ENCODE assay signal across 16 cellular contexts in the genomic region with DNA sequence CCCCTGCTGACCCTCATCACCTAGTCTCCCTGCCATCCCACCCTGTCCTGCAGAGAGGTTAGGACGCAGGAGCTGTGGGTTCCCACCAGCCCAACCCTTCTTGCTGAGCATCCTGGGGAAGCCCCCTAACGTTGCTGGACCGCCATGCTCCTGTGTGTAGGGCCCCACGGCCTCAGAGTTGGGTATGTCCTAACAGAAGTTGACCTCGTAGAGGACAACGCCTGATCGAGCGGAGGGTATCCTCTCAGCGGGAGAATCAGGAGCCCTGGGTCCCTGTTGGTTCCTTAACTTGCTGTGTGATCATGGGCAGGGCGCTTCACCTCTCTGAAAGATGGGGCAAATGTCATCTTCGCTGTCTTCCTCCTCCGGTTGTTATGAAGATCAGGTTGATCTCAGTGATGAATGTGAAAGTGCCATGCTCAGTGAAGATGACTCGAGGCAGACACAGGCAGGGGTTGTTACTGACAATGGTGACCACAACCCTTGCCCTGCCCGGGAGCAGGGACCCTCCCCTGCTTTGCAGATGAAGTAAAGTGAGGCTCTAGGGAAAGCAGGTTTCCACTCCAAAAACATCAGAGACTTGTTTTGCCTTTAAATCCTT. TPM values are rescaled to one million over a fixed set of nuclear protein-coding genes. Genes with fewer than 3 reads are reported as not detected.
A peak's percentile ranks its signal among the peaks of the same experiment; 100 is the strongest.
DNase-seq lines count a peak whose midpoint lies in the region; ATAC-seq, FAIRE-seq and TF ChIP-seq lines count a peak whose summit lies in the region.
"Had no signal": no experiment of that assay in that cellular context is flagged by ENCODE, and none has a peak within 500 bp of the region (broad histone marks: within the 10 kb centered on the region; RNA-seq: fewer than 3 reads in every experiment).

No MANE protein-coding gene starts in this region.

- intact Hi-C loops in GM12878 (cut with micrococcal nuclease; ENCODE audit: unreplicated experiment), result no loop called here

- TF ChIP-seq EP300 in GM12878 (IDR thresholded peaks at IDR 0.05; ENCODE audit: borderline replicate concordance in 1 of 2, control insufficient read depth in 1 of 2, low read depth in 2 of 2, low read length in 2 of 2), result no peak

- no peaks in the 10 kb centered on the region for H3K4me1 ChIP-seq in GM12878 (ENCODE audit: control insufficient read depth, insufficient read depth, low read length)
- H3K4me1 ChIP-seq: psoas muscle had no signal

- no peaks in the 10 kb centered on the region for H3K27me3 Mint-ChIP-seq in activated CD4-positive, alpha-beta T cell treated with anti-CD3 and anti-CD28 coated beads, Interleukin-2, amount 10 ng/mL, durations not matched to agents 7 days and 5 days

- peaks cover 66% of the 10 kb centered on the region for H3K4me1 Mint-ChIP-seq in activated CD4-positive, alpha-beta T cell treated with anti-CD3 and anti-CD28 coated beads, Interleukin-2, amount 10 ng/mL, durations not matched to agents 7 days and 5 days

- H4K20me1 ChIP-seq in GM12878 (ENCODE audit: control insufficient read depth, insufficient read depth), result no peaks in the 10 kb centered on the region

- no peak for TF ChIP-seq RAD21 in GM12878 (IDR thresholded peaks at IDR 0.05; ENCODE audit: insufficient read depth, low read depth, low read length)

- H3K27ac ChIP-seq in GM12878 (ENCODE audit: control insufficient read depth, insufficient read depth), result no peak overlapping the region
- H3K27ac ChIP-seq: 22Rv1, epithelial cell of prostate, psoas muscle, VCaP had no signal

- no TSS peak for BruUV-seq in GM12878 (replicated peaks; lab: Mats Ljungman, UMichigan)

- ATAC-seq in activated CD4-positive, CD25-positive, alpha-beta regulatory T cell treated with anti-CD3 and anti-CD28 coated beads, Interleukin-2, amount 50 U/mL, for 24 hours, result peak; percentile 74 to 76
- ATAC-seq in GM12878 (no peak; the same call in 2 of the 3 replicates), GM19324 (IDR thresholded peaks at IDR 0.05; ENCODE audit: low FRiP score, unreplicated experiment) (no peak)
- ATAC-seq: psoas muscle had no signal

- RAD21 ChIA-PET in GM12878 (lab: Charles Lee; ENCODE audit: unreplicated experiment), result interaction anchor here (0.7 to 1.2 kb wide), 3 partner anchors 12 to 46 kb away, joined by 3 to 4 read pairs (median 3); no protein-coding TSS in a partner anchor

- CTCF ChIA-PET in activated CD4-positive, alpha-beta T cell treated with anti-CD3 and anti-CD28 coated beads, Interleukin-2, amount 10 ng/mL, durations not matched to agents 7 days and 5 days (lab: Charles Lee), result interaction anchor here (0.7 to 3.5 kb wide), 8 partner anchors 9 to 47 kb away, joined by 3 to 29 read pairs (median 4); no protein-coding TSS in a partner anchor
- CTCF ChIA-PET in GM12878 (lab: Yijun Ruan, JAX), result interaction anchor here (0.6 to 1.4 kb wide), 8 partner anchors 14 to 114 kb away, joined by 3 to 6 read pairs (median 3); no protein-coding TSS in a partner anchor

- TF ChIP-seq POLR2A in GM12878 (IDR thresholded peaks at IDR 0.05; ENCODE audit: low read depth, low read length), result no peak

- H3K4me3 Mint-ChIP-seq in activated CD4-positive, alpha-beta T cell treated with anti-CD3 and anti-CD28 coated beads, Interleukin-2, amount 10 ng/mL, durations not matched to agents 7 days and 5 days, result peak overlapping the region; percentile 84

- H3K79me2 ChIP-seq in GM12878 (ENCODE audit: control insufficient read depth, insufficient read depth, low read length), result no peaks in the 10 kb centered on the region; the same call in 1 of the 2 replicates

- SMC1A ChIA-PET in GM12878 (lab: Charles Lee; ENCODE audit: uncharacterized antibody, unreplicated experiment), result interaction anchor here (1.0 kb wide), 1 partner anchor 178 kb away, joined by 3 read pairs; no protein-coding TSS in a partner anchor

- WGBS in GM12878 (ENCODE audit: insufficient coverage, insufficient replicate concordance, low lambda C conversion rate, missing lambda C conversion rate), result 66% methylated on average over 14 of the region's 14 CpGs

- no peak overlapping the region for H3K9ac ChIP-seq in GM12878 (ENCODE audit: control insufficient read depth, insufficient read depth, low read length)

- no peak overlapping the region for H3K4me3 ChIP-seq in GM12878
- H3K4me3 ChIP-seq: psoas muscle had no signal

- DNase-seq in activated CD4-positive, CD25-positive, alpha-beta regulatory T cell (lab: John Stamatoyannopoulos, UW), result no peak
- DNase-seq in activated CD4-positive, alpha-beta T cell treated with anti-CD3 and anti-CD28 coated beads, Interleukin-2, amount 10 ng/mL, durations not matched to agents 7 days and 5 days, result peak; percentile 63
- DNase-seq in GM12878 (ENCODE audit: low read depth, low spot score), result no peak
- peak; percentile 51 to 58 for DNase-seq in stimulated activated CD4-positive, alpha-beta T cell treated with anti-CD3 and anti-CD28 coated beads, Interleukin-2, amount 100 ng/mL, for 24 hours
- DNase-seq in NCI-H82 treated with DMSO at 0.1 percent for 48 hours (lab: John Stamatoyannopoulos, UW; ENCODE audit: unreplicated experiment), result no peak
- DNase-seq in mucosa of gallbladder (ENCODE audit: low spot score), result no peak
- DNase-seq: NCI-H345, psoas muscle had no signal

- POLR2A ChIA-PET in activated CD4-positive, alpha-beta T cell treated with anti-CD3 and anti-CD28 coated beads, Interleukin-2, amount 10 ng/mL, durations not matched to agents 7 days and 5 days (lab: Charles Lee), result interaction anchor here (1.0 to 1.1 kb wide), 2 partner anchors 29 to 112 kb away, joined by 4 read pairs; a partner anchor contains a TSS
- POLR2A ChIA-PET in GM12878 (lab: Charles Lee), result no interaction called here

- H3K4me2 ChIP-seq in GM12878 (ENCODE audit: control insufficient read depth, insufficient read depth), result no peak overlapping the region

- no peak for TF ChIP-seq CTCF in GM12878 (IDR thresholded peaks at IDR 0.05 in 2 of 3, conservative IDR thresholded peaks at IDR 0.05 in 1 of 3; ENCODE audit: control insufficient read depth in 2 of 3, extremely low read depth in 1 of 3, insufficient read depth in 1 of 3, low read depth in 3 of 3, low read length in 3 of 3)

- peaks cover 3% of the 10 kb centered on the region for H3K9me3 Mint-ChIP-seq in activated CD4-positive, alpha-beta T cell treated with anti-CD3 and anti-CD28 coated beads, Interleukin-2, amount 10 ng/mL, durations not matched to agents 7 days and 5 days

- H3K36me3 Mint-ChIP-seq in activated CD4-positive, alpha-beta T cell treated with anti-CD3 and anti-CD28 coated beads, Interleukin-2, amount 10 ng/mL, durations not matched to agents 7 days and 5 days (ENCODE audit: low read depth), result peaks cover 10% of the 10 kb centered on the region
- H3K36me3 Mint-ChIP-seq: CD14-positive monocyte had no signal

- H3K27me3 ChIP-seq in GM12878 (replicated peaks in 1 of 2; ENCODE audit: control insufficient read depth in 2 of 2, insufficient read depth in 2 of 2, low read length in 1 of 2), result no peaks in the 10 kb centered on the region

- H3K27ac Mint-ChIP-seq in activated CD4-positive, alpha-beta T cell treated with anti-CD3 and anti-CD28 coated beads, Interleukin-2, amount 10 ng/mL, durations not matched to agents 7 days and 5 days, result peak overlapping the region; percentile 99
- H3K27ac Mint-ChIP-seq: CD14-positive monocyte had no signal

- H3K9me3 ChIP-seq in GM12878 (replicated peaks; ENCODE audit: control insufficient read depth, insufficient read depth, low read length), result no peaks in the 10 kb centered on the region; the same call in 2 of the 3 replicates
- H3K9me3 ChIP-seq: psoas muscle had no signal

- no peaks in the 10 kb centered on the region for H3K36me3 ChIP-seq in GM12878 (ENCODE audit: control insufficient read depth in 2 of 2, insufficient read depth in 2 of 2, low read length in 1 of 2)

- no peak overlapping the region for H2AFZ ChIP-seq in GM12878 (ENCODE audit: control insufficient read depth, low read depth, low read length)

- in situ Hi-C loops in GM12878 (cut with MboI), result no loop called here

- FAIRE-seq in GM12878 (lab: Jason Lieb, UNC), result peak; percentile 44
- FAIRE-seq: islet of Langerhans had no signal

TF ChIP-seq in GM12878, 131 proteins besides CTCF, POLR2A, EP300 and RAD21:
- TF ChIP-seq CHD4 (IDR thresholded peaks at IDR 0.05) (no peak), ESRRA (IDR thresholded peaks at IDR 0.05; ENCODE audit: low read length) (no peak), HCFC1 (IDR thresholded peaks at IDR 0.05; ENCODE audit: low read length) (no peak)
TF ChIP-seq in GM12878: peak in this region for 0.

RNA-seq across cellular contexts. Expression of a gene that starts 19.3 kb away (rescaled TPM):
- total RNA-seq in activated CD4-positive, alpha-beta T cell treated with anti-CD3 and anti-CD28 coated beads, Interleukin-2, amount 10 ng/mL, durations not matched to agents 7 days and 5 days, result 100 to 1,000 TPM; 379 to 405 TPM
- not detected in 2 replicates for total RNA-seq in GM12878 (2013; cell fraction: nucleolus; rRNA removed)
- total RNA-seq in GM12878 (2014; rRNA removed) (0.17 and 0.22 TPM in 2 replicates), GM12878 (2014; rRNA removed; fragmentation: Illumina TruSeq; extraction: Trizol) (0.04 and 0.09 TPM in 2 replicates), GM12878 (2021) (0.58 and 0.87 TPM in 2 replicates), mucosa of gallbladder (3.5 TPM)
- not detected for polyA plus RNA-seq in GM12878 (2011; ENCODE audit: low read depth)
- polyA plus RNA-seq in GM12878 (2011; rRNA removed) (not detected in 2 replicates), GM12878 (2014; fragmentation: Illumina TruSeq; extraction: Trizol) (0.16 and 0.17 TPM in 2 replicates), GM12878 (2014; fragmentation: Nextera tagmentation; extraction: Ambion mirVana) (under 1 TPM in 1 of 2 experiments, not detected in 1; 0.02 TPM), GM12878 (2014; rRNA removed) (0.18 and 0.19 TPM in 2 replicates), GM12878 (2016; fragmentation: Nextera tagmentation; extraction: Ambion mirVana) (under 1 TPM; 0.23 to 0.35 TPM)
- 0.04 TPM in 1 of 2 replicates, not detected in the other for polyA plus RNA-seq in GM12878 (2011; cell fraction: cytosol; rRNA removed)
- polyA plus RNA-seq in GM12878 (2011; cell fraction: nucleus; rRNA removed), result not detected in 2 replicates
- 0.08 and 0.23 TPM in 2 replicates for polyA plus RNA-seq in GM12878 (2012)
- not detected in 2 replicates for polyA minus RNA-seq in GM12878 (2011; rRNA and poly(A)+ RNA removed)
- not detected in 2 replicates for polyA minus RNA-seq in GM12878 (2011; cell fraction: cytosol; rRNA and poly(A)+ RNA removed)
- not detected in 2 replicates for polyA minus RNA-seq in GM12878 (2011; cell fraction: nucleus; rRNA and poly(A)+ RNA removed)
- total RNA-seq: chondrocyte had no signal

Comparison
In these comparisons a context has a peak if more than half of its experiments do, and no peak if none do; other contexts are left out.
1. ATAC-seq: peak in activated CD4-positive, CD25-positive, alpha-beta regulatory T cell treated with anti-CD3 and anti-CD28 coated beads, Interleukin-2, amount 50 U/mL, for 24 hours (2 of 2); none in GM12878 (single experiment) and GM19324 (single experiment).
2. DNase-seq: peak in activated CD4-positive, alpha-beta T cell treated with anti-CD3 and anti-CD28 coated beads, Interleukin-2, amount 10 ng/mL, durations not matched to agents 7 days and 5 days (single experiment) and stimulated activated CD4-positive, alpha-beta T cell treated with anti-CD3 and anti-CD28 coated beads, Interleukin-2, amount 100 ng/mL, for 24 hours (2 of 2); none in activated CD4-positive, CD25-positive, alpha-beta regulatory T cell (0 of 4), GM12878 (single experiment), NCI-H82 treated with DMSO at 0.1 percent for 48 hours (single experiment) and mucosa of gallbladder (single experiment).
3. RNA of a gene that starts 19.3 kb away (total RNA-seq): 379 to 405 TPM in activated CD4-positive, alpha-beta T cell treated with anti-CD3 and anti-CD28 coated beads, Interleukin-2, amount 10 ng/mL, durations not matched to agents 7 days and 5 days; 3.5 TPM in mucosa of gallbladder (single experiment) and 0.04 to 0.87 TPM in GM12878; every median in the first group is over 10 times any median in the second.